ENCODE assay signal across 8 cellular contexts in the genomic region with DNA sequence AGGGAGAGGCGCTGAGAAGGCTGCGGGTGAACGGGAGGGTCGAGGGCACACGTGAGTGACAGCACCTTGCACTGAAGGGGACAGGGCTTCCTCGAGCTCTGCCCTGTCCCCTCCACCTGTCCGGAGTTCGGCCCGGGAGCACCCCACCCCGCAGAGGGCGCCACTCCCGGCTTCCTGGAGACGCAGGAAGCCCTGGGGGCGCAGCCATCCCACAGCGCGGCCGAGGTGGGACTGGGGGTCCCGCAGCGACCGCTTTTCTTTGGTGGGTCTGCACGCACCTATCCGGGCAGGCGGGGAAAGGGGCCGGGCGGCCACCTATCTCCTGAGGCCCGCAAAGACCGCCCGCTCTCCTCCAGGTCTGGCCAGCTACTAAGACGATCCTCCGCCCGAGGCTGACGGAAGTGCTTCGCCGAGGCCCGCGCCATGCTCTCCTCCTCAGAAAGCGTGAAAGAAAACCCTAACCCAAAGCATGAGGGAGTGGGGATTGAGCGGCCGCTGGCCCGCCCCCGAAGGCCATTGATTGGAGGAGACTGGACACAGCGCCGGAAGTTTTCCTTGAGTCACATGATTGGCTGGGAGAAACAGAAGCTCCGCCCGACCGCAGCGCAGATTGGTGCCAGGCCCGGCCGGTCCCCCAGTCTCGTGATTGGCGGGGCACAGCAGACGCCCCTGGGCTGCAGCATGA.
DNase-seq lines count a peak whose midpoint lies in the region; ATAC-seq lines count a peak whose summit lies in the region.

No MANE protein-coding gene starts in this region.

- DNase-seq in AG20443 (ENCODE audit: low spot score) (peak; percentile 97), NCI-H446 treated with DMSO at 0.1 percent for 48 hours (lab: John Stamatoyannopoulos, UW) (peak; percentile 94), kidney tubule cell (ENCODE audit: low spot score) (peak; percentile 98)
- DNase-seq in activated CD4-positive, alpha-beta T cell treated with anti-CD3 and anti-CD28 coated beads for 24 hours (ENCODE audit: low read depth in 2 of 2), result peak; percentile 92 to 93
- DNase-seq in stimulated activated CD4-positive, alpha-beta T cell treated with anti-CD3 and anti-CD28 coated beads, Interleukin-1b, Interleukin-23, amount 100 ng/mL, for 24 hours (ENCODE audit: low read depth in 4 of 4, low spot score in 1 of 4), result peak; percentile 80 to 96 (median 89)

- peak overlapping the region; percentile 77 for H3K27ac ChIP-seq in cingulate gyrus (ENCODE audit: low read depth, low read length)

- ATAC-seq in GM19025 (IDR thresholded peaks at IDR 0.05; ENCODE audit: low read depth, unreplicated experiment) (peak; percentile 94), HG03342 (IDR thresholded peaks at IDR 0.05; ENCODE audit: unreplicated experiment) (peak; percentile 93)

Comparison
In these comparisons a context has a peak if more than half of its experiments do, and no peak if none do; other contexts are left out.
1. Peak in every context shown above with its lines: DNase-seq, ATAC-seq and H3K27ac ChIP-seq.